Comparison of ENCODE assay signal across 10 cellular contexts in the genomic region with DNA sequence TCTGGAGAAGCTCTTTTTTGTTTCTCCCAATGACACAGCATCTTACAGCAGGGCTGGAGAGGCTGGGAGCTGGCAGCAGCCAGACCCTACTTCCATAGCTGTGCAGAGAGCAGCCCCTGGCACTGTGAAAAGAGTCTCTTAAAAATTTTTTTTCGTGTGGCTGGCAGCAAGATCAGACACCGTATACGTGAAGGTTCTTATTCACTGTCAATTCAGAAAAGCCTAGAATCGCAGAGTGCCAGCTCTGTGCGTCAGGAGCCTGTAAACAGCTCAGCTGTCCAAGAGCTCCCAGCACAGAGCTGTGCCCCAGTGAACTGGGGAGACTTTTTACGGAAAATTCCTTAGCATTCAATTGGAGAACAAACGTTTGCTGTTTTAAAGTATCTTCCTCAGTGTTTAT. TPM values are rescaled to one million over a fixed set of nuclear protein-coding genes. Genes with fewer than 3 reads are reported as not detected.
A peak's percentile ranks its signal among the peaks of the same experiment; 100 is the strongest.
DNase-seq lines count a peak whose midpoint lies in the region; ATAC-seq, FAIRE-seq and TF ChIP-seq lines count a peak whose summit lies in the region.
"Had no signal": no experiment of that assay in that cellular context is flagged by ENCODE, and none has a peak within 500 bp of the region (broad histone marks: within the 10 kb centered on the region; RNA-seq: fewer than 3 reads in every experiment).

No MANE protein-coding gene starts in this region.

- no peaks in the 10 kb centered on the region for H3K27me3 ChIP-seq in ascending aorta
- H3K27me3 ChIP-seq in skeletal muscle satellite cell (ENCODE audit: control insufficient read depth, insufficient read depth, low read length), result no peaks in the 10 kb centered on the region
- no peaks in the 10 kb centered on the region for H3K27me3 ChIP-seq in SJCRH30

- peak overlapping the region in 1 of 2 donors; percentile 43 for H3K9ac ChIP-seq in kidney (ENCODE audit: low read length in 2 of 2)
- peak overlapping the region; percentile 48 for H3K9ac ChIP-seq in skeletal muscle satellite cell (ENCODE audit: low read depth, low read length)

- H3K9me3 ChIP-seq in ascending aorta (no peaks in the 10 kb centered on the region), kidney (ENCODE audit: control insufficient read depth in 1 of 2, low read length in 2 of 2) (no peaks in the 10 kb centered on the region), skeletal muscle satellite cell (replicated peaks; ENCODE audit: low read length) (no peaks in the 10 kb centered on the region), SJCRH30 (replicated peaks) (no peaks in the 10 kb centered on the region)

- intact Hi-C loops in ascending aorta (cut with DNase I) (loop anchor here (10.0 kb wide), 2 partner anchors 453 to 903 kb away; partner anchors contain the start of genes CACUL1 and GRK5), kidney (cut with DNase I) (no loop called here)

- peaks cover 0 to 13% of the 10 kb centered on the region in 2 donors for H3K36me3 ChIP-seq in ascending aorta
- peaks cover 2 to 12% of the 10 kb centered on the region in 2 donors for H3K36me3 ChIP-seq in kidney (ENCODE audit: control insufficient read depth in 1 of 2, insufficient read depth in 2 of 2, low read length in 2 of 2)
- peaks cover 31% of the 10 kb centered on the region for H3K36me3 ChIP-seq in skeletal muscle satellite cell (ENCODE audit: insufficient read depth, low read length)
- peaks cover 10% of the 10 kb centered on the region; the same call in 1 of the 2 replicates for H3K36me3 ChIP-seq in SJCRH30

- no peak for ATAC-seq in GM21576 (IDR thresholded peaks at IDR 0.05; ENCODE audit: unreplicated experiment)

- H3K27ac ChIP-seq in ascending aorta (peak overlapping the region; percentile 80 to 99), kidney (ENCODE audit: low read depth in 2 of 2, low read length in 2 of 2) (peak overlapping the region; percentile 23 to 74), SJCRH30 (no peak overlapping the region)

- DNase-seq in HFF-Myc (ENCODE audit: extremely low read depth, low read depth), result no peak
- no peak for DNase-seq in ascending aorta (ENCODE audit: low spot score in 2 of 2)
- no peak for DNase-seq in kidney
- no peak for DNase-seq in frontal cortex (ENCODE audit: low spot score in 2 of 2)
- DNase-seq in T-helper 2 cell, result no peak
- no peak for DNase-seq in SJCRH30
- DNase-seq: activated CD4-positive, CD25-positive, alpha-beta regulatory T cell treated with anti-CD3 and anti-CD28 coated beads, Interleukin-2, amount 50 U/mL, for 72 hours; NCI-H774 had no signal

- peak overlapping the region; percentile 83 for H3K4me2 ChIP-seq in skeletal muscle satellite cell (ENCODE audit: low read length)

- FAIRE-seq in kidney (lab: Jason Lieb, UNC) (no peak), frontal cortex (lab: Jason Lieb, UNC) (no peak)

- TF ChIP-seq CTCF in HFF-Myc (IDR thresholded peaks at IDR 0.05; ENCODE audit: low read depth, low read length, missing control alignments) (no peak), ascending aorta (IDR thresholded peaks at IDR 0.05) (no peak), kidney (IDR thresholded peaks at IDR 0.05; ENCODE audit: borderline replicate concordance, extremely low read depth, insufficient read depth) (no peak)

- H3K4me3 ChIP-seq in HFF-Myc (replicated peaks; ENCODE audit: low read depth, low read length) (peak overlapping the region; percentile 18), ascending aorta (peak overlapping the region in 1 of 2 donors; percentile 37), kidney (ENCODE audit: low read length in 2 of 2) (peak overlapping the region in 1 of 2 donors; percentile 15), skeletal muscle satellite cell (ENCODE audit: low read length) (no peak overlapping the region), SJCRH30 (no peak overlapping the region)

- H3K4me1 ChIP-seq in ascending aorta, result peaks cover 36 to 76% of the 10 kb centered on the region in 2 donors
- H3K4me1 ChIP-seq in kidney (ENCODE audit: control insufficient read depth in 1 of 2, insufficient read depth in 1 of 2, low read depth in 1 of 2, low read length in 2 of 2), result peaks cover 45 to 61% of the 10 kb centered on the region in 2 donors
- peaks cover 74% of the 10 kb centered on the region for H3K4me1 ChIP-seq in skeletal muscle satellite cell (ENCODE audit: control insufficient read depth, insufficient read depth, low read length)
- peaks cover 8% of the 10 kb centered on the region for H3K4me1 ChIP-seq in SJCRH30

RNA-seq across cellular contexts. Expression of gene BAG3, which starts 6.5 kb away (rescaled TPM):
- total RNA-seq in ascending aorta, result 88.0 TPM
- total RNA-seq in kidney, result 42.0 TPM
- polyA plus RNA-seq in kidney (ENCODE audit: insufficient read depth, low read depth, low replicate concordance), result 54.9 TPM
- total RNA-seq in skeletal muscle satellite cell (2012; rRNA removed), result 19.5 and 23.6 TPM in 2 replicates
- 0.82 TPM for total RNA-seq in frontal cortex
- 12.5 and 13.4 TPM in 2 replicates for total RNA-seq in SJCRH30 (2014; rRNA removed; shearing (Covaris generic))
